11 cellular contexts compared by ENCODE assay signal in genomic region chr9:27441741-27442070, GRCh38.
DNase-seq lines count a peak whose midpoint lies in the region; ATAC-seq and TF ChIP-seq lines count a peak whose summit lies in the region.
"Had no signal": no experiment of that assay in that cellular context is flagged by ENCODE, and none has a peak within 500 bp of the region (broad histone marks: within the 10 kb centered on the region; RNA-seq: fewer than 3 reads in every experiment).

No MANE protein-coding gene starts in this region.

- H3K27me3 Mint-ChIP-seq in activated T-cell treated with anti-CD3 and anti-CD28 coated beads, Interleukin-2, amount 50 U/mL, for 24 hours: no peaks in the 10 kb centered on the region
- no peaks in the 10 kb centered on the region for H3K27me3 Mint-ChIP-seq in stimulated activated naive CD8-positive, alpha-beta T cell treated with anti-CD3 and anti-CD28 coated beads, Interleukin-15, Interleukin-2, amounts not matched to agents 100 ng/mL and 50 ng/mL, for 24 hours

- H3K4me3 ChIP-seq in uterus (no peak overlapping the region), MG63 (no peak overlapping the region)
- H3K4me3 ChIP-seq: A549, neural progenitor cell had no signal

- H3K9me3 ChIP-seq in uterus (no peaks in the 10 kb centered on the region), MG63 (no peaks in the 10 kb centered on the region)
- H3K9me3 ChIP-seq: A549 had no signal

- H3K27me3 ChIP-seq in uterus (no peaks in the 10 kb centered on the region), MG63 (no peaks in the 10 kb centered on the region)
- H3K27me3 ChIP-seq: neural progenitor cell had no signal

- no peaks in the 10 kb centered on the region for H3K36me3 Mint-ChIP-seq in activated T-cell treated with anti-CD3 and anti-CD28 coated beads, Interleukin-2, amount 50 U/mL, for 24 hours (ENCODE audit: low read depth)
- H3K36me3 Mint-ChIP-seq in stimulated activated naive CD8-positive, alpha-beta T cell treated with anti-CD3 and anti-CD28 coated beads, Interleukin-15, Interleukin-2, amounts not matched to agents 100 ng/mL and 50 ng/mL, for 24 hours (ENCODE audit: low read depth): no peaks in the 10 kb centered on the region

- no peaks in the 10 kb centered on the region for H3K9me3 Mint-ChIP-seq in activated T-cell treated with anti-CD3 and anti-CD28 coated beads, Interleukin-2, amount 50 U/mL, for 24 hours
- no peaks in the 10 kb centered on the region for H3K9me3 Mint-ChIP-seq in stimulated activated naive CD8-positive, alpha-beta T cell treated with anti-CD3 and anti-CD28 coated beads, Interleukin-15, Interleukin-2, amounts not matched to agents 100 ng/mL and 50 ng/mL, for 24 hours

- TF ChIP-seq POLR2A in uterus (IDR thresholded peaks at IDR 0.05): no peak

- ATAC-seq in HG02588 (IDR thresholded peaks at IDR 0.05; ENCODE audit: unreplicated experiment) (peak; percentile 77), HG03432 (IDR thresholded peaks at IDR 0.05; ENCODE audit: unreplicated experiment) (peak; percentile 98)
- ATAC-seq: A549 had no signal

- no peak for TF ChIP-seq CTCF in uterus (IDR thresholded peaks at IDR 0.05)

- H3K4me3 Mint-ChIP-seq in activated T-cell treated with anti-CD3 and anti-CD28 coated beads, Interleukin-2, amount 50 U/mL, for 24 hours: no peak overlapping the region
- H3K4me3 Mint-ChIP-seq in stimulated activated naive CD8-positive, alpha-beta T cell treated with anti-CD3 and anti-CD28 coated beads, Interleukin-15, Interleukin-2, amounts not matched to agents 100 ng/mL and 50 ng/mL, for 24 hours: no peak overlapping the region
- H3K4me3 Mint-ChIP-seq: neural progenitor cell had no signal

- peak overlapping the region; percentile 28 for H3K27ac Mint-ChIP-seq in activated T-cell treated with anti-CD3 and anti-CD28 coated beads, Interleukin-2, amount 50 U/mL, for 24 hours
- H3K27ac Mint-ChIP-seq in stimulated activated naive CD8-positive, alpha-beta T cell treated with anti-CD3 and anti-CD28 coated beads, Interleukin-15, Interleukin-2, amounts not matched to agents 100 ng/mL and 50 ng/mL, for 24 hours: peak overlapping the region; percentile 85
- H3K27ac Mint-ChIP-seq: neural progenitor cell had no signal

- no peaks in the 10 kb centered on the region for H3K36me3 ChIP-seq in uterus
- no peaks in the 10 kb centered on the region for H3K36me3 ChIP-seq in MG63
- H3K36me3 ChIP-seq: neural progenitor cell had no signal

- H3K4me1 Mint-ChIP-seq in activated T-cell treated with anti-CD3 and anti-CD28 coated beads, Interleukin-2, amount 50 U/mL, for 24 hours (ENCODE audit: low read depth): peaks cover 18% of the 10 kb centered on the region
- H3K4me1 Mint-ChIP-seq in stimulated activated naive CD8-positive, alpha-beta T cell treated with anti-CD3 and anti-CD28 coated beads, Interleukin-15, Interleukin-2, amounts not matched to agents 100 ng/mL and 50 ng/mL, for 24 hours (ENCODE audit: low read depth): peaks cover 28% of the 10 kb centered on the region

- no peak overlapping the region for H3K27ac ChIP-seq in uterus
- H3K27ac ChIP-seq: A549, neural progenitor cell had no signal

- DNase-seq in activated T-cell treated with anti-CD3 and anti-CD28 coated beads, Interleukin-2, amount 50 U/mL, for 24 hours: no peak
- no peak for DNase-seq in activated T-cell treated with anti-CD3 and anti-CD28 coated beads, Interleukin-2, amount 50 U/mL, for 48 hours
- DNase-seq in activated effector memory CD4-positive, alpha-beta T cell treated with Interleukin-2 at 50 U/mL for 16 hours: no peak
- no peak for DNase-seq in uterus
- DNase-seq in MG63: no peak
- DNase-seq: NCI-H187 had no signal

- H3K4me1 ChIP-seq in uterus: no peaks in the 10 kb centered on the region

- intact Hi-C loops in uterus (cut with DNase I; ENCODE audit: low total_unique reads): no loop called here
